In genomic region chr1:172882385-172882784, GRCh38 we compare ENCODE assay signal across 21 cellular contexts.
"Had no signal": no experiment of that assay in that cellular context is flagged by ENCODE, and none has a peak within 500 bp of the region (broad histone marks: within the 10 kb centered on the region; RNA-seq: fewer than 3 reads in every experiment).

No MANE protein-coding gene starts in this region.

- H3K27me3 ChIP-seq: esophagus muscularis mucosa, gastrocnemius medialis, pancreas, suprapubic skin, thyroid gland, upper lobe of right lung, vagina had no signal

- H3K27ac Mint-ChIP-seq: dendritic cell treated with granulocyte-macrophage colony-stimulating factor and Interleukin-4, amounts not matched to agents 40 ng/mL and 50 ng/mL, for 4 days; effector memory CD8-positive, alpha-beta T cell; progenitor cell of endocrine pancreas had no signal

- H3K36me3 Mint-ChIP-seq: naive thymus-derived CD4-positive, alpha-beta T cell had no signal

- H3K9me3 ChIP-seq: esophagus muscularis mucosa, gastrocnemius medialis, pancreas, suprapubic skin, thyroid gland, vagina had no signal

- FAIRE-seq: pancreas, small intestine had no signal

- DNase-seq: effector memory CD8-positive, alpha-beta T cell; gastrocnemius medialis; glutamatergic neuron; islet precursor cell; mammary epithelial cell; naive thymus-derived CD4-positive, alpha-beta T cell; pancreas; right cardiac atrium; small intestine; stimulated activated CD4-positive, alpha-beta T cell treated with anti-CD3 and anti-CD28 coated beads, Interleukin-12 subunit alpha, Interleukin-12 subunit beta, amount 100 ng/mL, for 4 hours; stimulated activated naive CD8-positive, alpha-beta T cell treated with anti-CD3 and anti-CD28 coated beads, Interleukin-15, Interleukin-2, amounts not matched to agents 100 U/mL and 50 U/mL, for 24 hours; thyroid gland; upper lobe of right lung had no signal

- H3K4me3 ChIP-seq: esophagus muscularis mucosa, gastrocnemius medialis, pancreas, suprapubic skin, thyroid gland, upper lobe of right lung, vagina had no signal

- H3K9me3 Mint-ChIP-seq: dendritic cell treated with granulocyte-macrophage colony-stimulating factor and Interleukin-4, amounts not matched to agents 40 ng/mL and 50 ng/mL, for 4 days; effector memory CD8-positive, alpha-beta T cell had no signal

- H3K4me3 Mint-ChIP-seq: dendritic cell treated with granulocyte-macrophage colony-stimulating factor and Interleukin-4, amounts not matched to agents 40 ng/mL and 50 ng/mL, for 4 days; neural crest cell had no signal

- H3K4me1 Mint-ChIP-seq: neural crest cell had no signal

- H3K4me1 ChIP-seq: thyroid gland, upper lobe of right lung, vagina had no signal

- H3K27ac ChIP-seq: epithelial cell of prostate, esophagus muscularis mucosa, gastrocnemius medialis, pancreas, suprapubic skin, thyroid gland, upper lobe of right lung, vagina had no signal

- H3K36me3 ChIP-seq: esophagus muscularis mucosa, gastrocnemius medialis, pancreas, suprapubic skin, thyroid gland, upper lobe of right lung, vagina had no signal

- ATAC-seq: effector memory CD8-positive, alpha-beta T cell; gastrocnemius medialis; left lobe of liver; naive thymus-derived CD4-positive, alpha-beta T cell; pancreas; right cardiac atrium; upper lobe of right lung had no signal
